ENCODE assay signal across 1 cellular context in the genomic region with DNA sequence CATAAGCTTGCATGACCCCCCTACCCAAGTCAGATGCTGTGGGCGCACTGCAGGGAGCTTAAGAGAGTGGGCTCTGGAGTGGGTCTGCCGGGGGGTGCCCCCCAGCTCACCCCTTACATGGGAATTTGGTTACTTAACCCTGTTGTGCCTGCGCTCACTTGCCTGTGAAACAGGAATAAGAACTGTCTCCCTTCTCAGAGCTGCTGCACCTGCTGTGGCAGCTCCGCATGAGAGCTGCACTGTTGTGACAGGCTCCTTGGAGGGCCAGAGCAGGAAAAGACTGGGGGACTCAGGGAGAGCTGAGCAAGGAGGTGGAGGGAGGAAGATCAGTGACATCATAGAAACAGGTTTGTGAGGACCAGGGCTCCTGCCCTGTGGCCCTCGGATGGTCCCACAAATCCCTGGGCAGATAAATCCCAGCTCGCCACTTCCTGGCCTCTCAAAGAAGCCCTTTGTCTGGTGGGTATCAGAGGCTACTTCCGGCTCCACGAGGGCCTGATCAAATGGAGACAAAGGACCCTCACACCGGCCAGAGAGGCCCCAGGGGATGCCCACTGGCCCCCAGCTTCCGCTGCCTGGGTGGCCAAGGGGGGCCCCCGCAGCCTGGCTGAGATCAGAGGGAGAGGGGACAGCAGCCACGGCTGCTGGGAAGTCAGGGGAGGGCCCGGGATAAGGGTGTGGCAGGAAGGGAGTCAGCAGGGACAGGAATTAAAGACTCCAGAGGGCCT.
A peak's percentile ranks its signal among the peaks of the same experiment; 100 is the strongest.
TF ChIP-seq lines count a peak whose summit lies in the region.

No MANE protein-coding gene starts in this region.

TF ChIP-seq in HepG2, 621 proteins besides CTCF, POLR2A, EP300 and RAD21 (continued from another document):
- TF ChIP-seq, protein P1, sequence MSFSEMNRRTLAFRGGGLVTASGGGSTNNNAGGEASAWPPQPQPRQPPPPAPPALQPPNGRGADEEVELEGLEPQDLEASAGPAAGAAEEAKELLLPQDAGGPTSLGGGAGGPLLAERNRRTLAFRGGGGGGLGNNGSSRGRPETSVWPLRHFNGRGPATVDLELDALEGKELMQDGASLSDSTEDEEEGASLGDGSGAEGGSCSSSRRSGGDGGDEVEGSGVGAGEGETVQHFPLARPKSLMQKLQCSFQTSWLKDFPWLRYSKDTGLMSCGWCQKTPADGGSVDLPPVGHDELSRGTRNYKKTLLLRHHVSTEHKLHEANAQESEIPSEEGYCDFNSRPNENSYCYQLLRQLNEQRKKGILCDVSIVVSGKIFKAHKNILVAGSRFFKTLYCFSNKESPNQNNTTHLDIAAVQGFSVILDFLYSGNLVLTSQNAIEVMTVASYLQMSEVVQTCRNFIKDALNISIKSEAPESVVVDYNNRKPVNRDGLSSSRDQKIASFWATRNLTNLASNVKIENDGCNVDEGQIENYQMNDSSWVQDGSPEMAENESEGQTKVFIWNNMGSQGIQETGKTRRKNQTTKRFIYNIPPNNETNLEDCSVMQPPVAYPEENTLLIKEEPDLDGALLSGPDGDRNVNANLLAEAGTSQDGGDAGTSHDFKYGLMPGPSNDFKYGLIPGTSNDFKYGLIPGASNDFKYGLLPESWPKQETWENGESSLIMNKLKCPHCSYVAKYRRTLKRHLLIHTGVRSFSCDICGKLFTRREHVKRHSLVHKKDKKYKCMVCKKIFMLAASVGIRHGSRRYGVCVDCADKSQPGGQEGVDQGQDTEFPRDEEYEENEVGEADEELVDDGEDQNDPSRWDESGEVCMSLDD (CRISPR knock-in tag; IDR thresholded peaks at IDR 0.05; ENCODE audit: borderline replicate concordance) = peak; percentile 71; the same call in 1 of the 2 replicates
- TF ChIP-seq KDM1A (CRISPR knock-in tag; IDR thresholded peaks at IDR 0.05) (0 out of 2 replicates have a peak, but pooled peaks have one; percentile 13), ZIK1 (CRISPR knock-in tag; IDR thresholded peaks at IDR 0.05; ENCODE audit: borderline replicate concordance, low read depth) (no peak), HNRNPL (IDR thresholded peaks at IDR 0.05; ENCODE audit: low read depth, low read length) (peak; percentile 91; the same call in 1 of the 2 replicates), ZNF724P (CRISPR knock-in tag; IDR thresholded peaks at IDR 0.05; ENCODE audit: borderline replicate concordance) (no peak), EEA1 (CRISPR knock-in tag; IDR thresholded peaks at IDR 0.05; ENCODE audit: borderline replicate concordance) (no peak), MXD1 (CRISPR knock-in tag; IDR thresholded peaks at IDR 0.05) (no peak), MED8 (CRISPR knock-in tag; IDR thresholded peaks at IDR 0.05; ENCODE audit: insufficient replicate concordance) (peak; percentile 33), PATZ1 (CRISPR knock-in tag; IDR thresholded peaks at IDR 0.05) (peak; percentile 94), ELF3 (CRISPR knock-in tag; IDR thresholded peaks at IDR 0.05) (peak; percentile 73), GFI1 (CRISPR knock-in tag; IDR thresholded peaks at IDR 0.05; ENCODE audit: borderline replicate concordance) (peak; percentile 97), SOX5 (CRISPR knock-in tag; IDR thresholded peaks at IDR 0.05; ENCODE audit: borderline replicate concordance) (peak; percentile 73; the same call in 1 of the 2 replicates), HDAC1 (CRISPR knock-in tag; IDR thresholded peaks at IDR 0.05) (0 out of 2 replicates have a peak, but pooled peaks have one; percentile 24), SRSF1 (optimal IDR thresholded peaks at IDR 0.05; ENCODE audit: low read depth, low read length) (peak; percentile 93), FOXA3 (CRISPR knock-in tag; IDR thresholded peaks at IDR 0.05) (peak; percentile 25; the same call in 1 of the 2 replicates), ETV5 (CRISPR knock-in tag; IDR thresholded peaks at IDR 0.05; ENCODE audit: borderline replicate concordance) (peak; percentile 93), ZBTB7B (CRISPR knock-in tag; IDR thresholded peaks at IDR 0.05) (peak; percentile 74; the same call in 1 of the 2 replicates), NCOA2 (CRISPR knock-in tag; IDR thresholded peaks at IDR 0.05) (peak; percentile 53; the same call in 1 of the 2 replicates), SOX6 (IDR thresholded peaks at IDR 0.05) (no peak), SOX6 (CRISPR knock-in tag; IDR thresholded peaks at IDR 0.05) (peak; percentile 74), KAT8 (CRISPR knock-in tag; IDR thresholded peaks at IDR 0.05) (0 out of 2 replicates have a peak, but pooled peaks have one; percentile 25), ZNF576 (CRISPR knock-in tag; IDR thresholded peaks at IDR 0.05) (no peak), GABPB1 (CRISPR knock-in tag; IDR thresholded peaks at IDR 0.05) (peak; percentile 78), SOX13 (IDR thresholded peaks at IDR 0.05) (peak; percentile 40; the same call in 1 of the 2 replicates), SOX13 (CRISPR knock-in tag; conservative IDR thresholded peaks at IDR 0.05 in 1 of 2, IDR thresholded peaks at IDR 0.05 in 1 of 2) (peak in 1 of 2 experiments; percentile 69; a peak in 2 of 4 replicates), TCF7 (IDR thresholded peaks at IDR 0.05; ENCODE audit: low read depth) (peak; percentile 53; the same call in 1 of the 2 replicates), RXRB (CRISPR knock-in tag; IDR thresholded peaks at IDR 0.05; ENCODE audit: borderline replicate concordance) (0 out of 2 replicates have a peak, but pooled peaks have one; percentile 19), ZNF782 (CRISPR knock-in tag; IDR thresholded peaks at IDR 0.05; ENCODE audit: borderline replicate concordance) (no peak), SAFB2 (CRISPR knock-in tag; IDR thresholded peaks at IDR 0.05; ENCODE audit: borderline replicate concordance, low read depth) (no peak)
- TF ChIP-seq, protein P2, sequence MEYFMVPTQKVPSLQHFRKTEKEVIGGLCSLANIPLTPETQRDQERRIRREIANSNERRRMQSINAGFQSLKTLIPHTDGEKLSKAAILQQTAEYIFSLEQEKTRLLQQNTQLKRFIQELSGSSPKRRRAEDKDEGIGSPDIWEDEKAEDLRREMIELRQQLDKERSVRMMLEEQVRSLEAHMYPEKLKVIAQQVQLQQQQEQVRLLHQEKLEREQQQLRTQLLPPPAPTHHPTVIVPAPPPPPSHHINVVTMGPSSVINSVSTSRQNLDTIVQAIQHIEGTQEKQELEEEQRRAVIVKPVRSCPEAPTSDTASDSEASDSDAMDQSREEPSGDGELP (IDR thresholded peaks at IDR 0.05; ENCODE audit: borderline replicate concordance, low read depth) = peak; percentile 29; the same call in 1 of the 2 replicates
- TF ChIP-seq, protein P3, sequence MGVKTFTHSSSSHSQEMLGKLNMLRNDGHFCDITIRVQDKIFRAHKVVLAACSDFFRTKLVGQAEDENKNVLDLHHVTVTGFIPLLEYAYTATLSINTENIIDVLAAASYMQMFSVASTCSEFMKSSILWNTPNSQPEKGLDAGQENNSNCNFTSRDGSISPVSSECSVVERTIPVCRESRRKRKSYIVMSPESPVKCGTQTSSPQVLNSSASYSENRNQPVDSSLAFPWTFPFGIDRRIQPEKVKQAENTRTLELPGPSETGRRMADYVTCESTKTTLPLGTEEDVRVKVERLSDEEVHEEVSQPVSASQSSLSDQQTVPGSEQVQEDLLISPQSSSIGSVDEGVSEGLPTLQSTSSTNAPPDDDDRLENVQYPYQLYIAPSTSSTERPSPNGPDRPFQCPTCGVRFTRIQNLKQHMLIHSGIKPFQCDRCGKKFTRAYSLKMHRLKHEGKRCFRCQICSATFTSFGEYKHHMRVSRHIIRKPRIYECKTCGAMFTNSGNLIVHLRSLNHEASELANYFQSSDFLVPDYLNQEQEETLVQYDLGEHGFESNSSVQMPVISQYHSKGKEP (CRISPR knock-in tag; IDR thresholded peaks at IDR 0.05) = no peak
- TF ChIP-seq, protein P4, sequence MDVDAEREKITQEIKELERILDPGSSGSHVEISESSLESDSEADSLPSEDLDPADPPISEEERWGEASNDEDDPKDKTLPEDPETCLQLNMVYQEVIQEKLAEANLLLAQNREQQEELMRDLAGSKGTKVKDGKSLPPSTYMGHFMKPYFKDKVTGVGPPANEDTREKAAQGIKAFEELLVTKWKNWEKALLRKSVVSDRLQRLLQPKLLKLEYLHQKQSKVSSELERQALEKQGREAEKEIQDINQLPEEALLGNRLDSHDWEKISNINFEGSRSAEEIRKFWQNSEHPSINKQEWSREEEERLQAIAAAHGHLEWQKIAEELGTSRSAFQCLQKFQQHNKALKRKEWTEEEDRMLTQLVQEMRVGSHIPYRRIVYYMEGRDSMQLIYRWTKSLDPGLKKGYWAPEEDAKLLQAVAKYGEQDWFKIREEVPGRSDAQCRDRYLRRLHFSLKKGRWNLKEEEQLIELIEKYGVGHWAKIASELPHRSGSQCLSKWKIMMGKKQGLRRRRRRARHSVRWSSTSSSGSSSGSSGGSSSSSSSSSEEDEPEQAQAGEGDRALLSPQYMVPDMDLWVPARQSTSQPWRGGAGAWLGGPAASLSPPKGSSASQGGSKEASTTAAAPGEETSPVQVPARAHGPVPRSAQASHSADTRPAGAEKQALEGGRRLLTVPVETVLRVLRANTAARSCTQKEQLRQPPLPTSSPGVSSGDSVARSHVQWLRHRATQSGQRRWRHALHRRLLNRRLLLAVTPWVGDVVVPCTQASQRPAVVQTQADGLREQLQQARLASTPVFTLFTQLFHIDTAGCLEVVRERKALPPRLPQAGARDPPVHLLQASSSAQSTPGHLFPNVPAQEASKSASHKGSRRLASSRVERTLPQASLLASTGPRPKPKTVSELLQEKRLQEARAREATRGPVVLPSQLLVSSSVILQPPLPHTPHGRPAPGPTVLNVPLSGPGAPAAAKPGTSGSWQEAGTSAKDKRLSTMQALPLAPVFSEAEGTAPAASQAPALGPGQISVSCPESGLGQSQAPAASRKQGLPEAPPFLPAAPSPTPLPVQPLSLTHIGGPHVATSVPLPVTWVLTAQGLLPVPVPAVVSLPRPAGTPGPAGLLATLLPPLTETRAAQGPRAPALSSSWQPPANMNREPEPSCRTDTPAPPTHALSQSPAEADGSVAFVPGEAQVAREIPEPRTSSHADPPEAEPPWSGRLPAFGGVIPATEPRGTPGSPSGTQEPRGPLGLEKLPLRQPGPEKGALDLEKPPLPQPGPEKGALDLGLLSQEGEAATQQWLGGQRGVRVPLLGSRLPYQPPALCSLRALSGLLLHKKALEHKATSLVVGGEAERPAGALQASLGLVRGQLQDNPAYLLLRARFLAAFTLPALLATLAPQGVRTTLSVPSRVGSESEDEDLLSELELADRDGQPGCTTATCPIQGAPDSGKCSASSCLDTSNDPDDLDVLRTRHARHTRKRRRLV (CRISPR knock-in tag; IDR thresholded peaks at IDR 0.05) = 0 out of 2 replicates have a peak, but pooled peaks have one; percentile 33
- TF ChIP-seq, protein P5, sequence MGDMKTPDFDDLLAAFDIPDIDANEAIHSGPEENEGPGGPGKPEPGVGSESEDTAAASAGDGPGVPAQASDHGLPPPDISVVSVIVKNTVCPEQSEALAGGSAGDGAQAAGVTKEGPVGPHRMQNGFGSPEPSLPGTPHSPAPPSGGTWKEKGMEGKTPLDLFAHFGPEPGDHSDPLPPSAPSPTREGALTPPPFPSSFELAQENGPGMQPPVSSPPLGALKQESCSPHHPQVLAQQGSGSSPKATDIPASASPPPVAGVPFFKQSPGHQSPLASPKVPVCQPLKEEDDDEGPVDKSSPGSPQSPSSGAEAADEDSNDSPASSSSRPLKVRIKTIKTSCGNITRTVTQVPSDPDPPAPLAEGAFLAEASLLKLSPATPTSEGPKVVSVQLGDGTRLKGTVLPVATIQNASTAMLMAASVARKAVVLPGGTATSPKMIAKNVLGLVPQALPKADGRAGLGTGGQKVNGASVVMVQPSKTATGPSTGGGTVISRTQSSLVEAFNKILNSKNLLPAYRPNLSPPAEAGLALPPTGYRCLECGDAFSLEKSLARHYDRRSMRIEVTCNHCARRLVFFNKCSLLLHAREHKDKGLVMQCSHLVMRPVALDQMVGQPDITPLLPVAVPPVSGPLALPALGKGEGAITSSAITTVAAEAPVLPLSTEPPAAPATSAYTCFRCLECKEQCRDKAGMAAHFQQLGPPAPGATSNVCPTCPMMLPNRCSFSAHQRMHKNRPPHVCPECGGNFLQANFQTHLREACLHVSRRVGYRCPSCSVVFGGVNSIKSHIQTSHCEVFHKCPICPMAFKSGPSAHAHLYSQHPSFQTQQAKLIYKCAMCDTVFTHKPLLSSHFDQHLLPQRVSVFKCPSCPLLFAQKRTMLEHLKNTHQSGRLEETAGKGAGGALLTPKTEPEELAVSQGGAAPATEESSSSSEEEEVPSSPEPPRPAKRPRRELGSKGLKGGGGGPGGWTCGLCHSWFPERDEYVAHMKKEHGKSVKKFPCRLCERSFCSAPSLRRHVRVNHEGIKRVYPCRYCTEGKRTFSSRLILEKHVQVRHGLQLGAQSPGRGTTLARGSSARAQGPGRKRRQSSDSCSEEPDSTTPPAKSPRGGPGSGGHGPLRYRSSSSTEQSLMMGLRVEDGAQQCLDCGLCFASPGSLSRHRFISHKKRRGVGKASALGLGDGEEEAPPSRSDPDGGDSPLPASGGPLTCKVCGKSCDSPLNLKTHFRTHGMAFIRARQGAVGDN (CRISPR knock-in tag; IDR thresholded peaks at IDR 0.05) = peak; percentile 58
- TF ChIP-seq, protein P6, sequence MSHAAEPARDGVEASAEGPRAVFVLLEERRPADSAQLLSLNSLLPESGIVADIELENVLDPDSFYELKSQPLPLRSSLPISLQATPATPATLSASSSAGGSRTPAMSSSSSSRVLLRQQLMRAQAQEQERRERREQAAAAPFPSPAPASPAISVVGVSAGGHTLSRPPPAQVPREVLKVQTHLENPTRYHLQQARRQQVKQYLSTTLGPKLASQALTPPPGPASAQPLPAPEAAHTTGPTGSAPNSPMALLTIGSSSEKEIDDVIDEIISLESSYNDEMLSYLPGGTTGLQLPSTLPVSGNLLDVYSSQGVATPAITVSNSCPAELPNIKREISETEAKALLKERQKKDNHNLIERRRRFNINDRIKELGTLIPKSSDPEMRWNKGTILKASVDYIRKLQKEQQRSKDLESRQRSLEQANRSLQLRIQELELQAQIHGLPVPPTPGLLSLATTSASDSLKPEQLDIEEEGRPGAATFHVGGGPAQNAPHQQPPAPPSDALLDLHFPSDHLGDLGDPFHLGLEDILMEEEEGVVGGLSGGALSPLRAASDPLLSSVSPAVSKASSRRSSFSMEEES (CRISPR knock-in tag; IDR thresholded peaks at IDR 0.05) = peak; percentile 41; the same call in 1 of the 2 replicates
TF ChIP-seq in HepG2: peak in this region for 33.
